ENCODE assay signal across 10 cellular contexts in genomic region chr4:82851902-82852750, GRCh38. TPM values are rescaled to one million over a fixed set of nuclear protein-coding genes. Genes with fewer than 3 reads are reported as not detected.
DNase-seq lines count a peak whose midpoint lies in the region; ATAC-seq, FAIRE-seq and TF ChIP-seq lines count a peak whose summit lies in the region.
"Had no signal": no experiment of that assay in that cellular context is flagged by ENCODE, and none has a peak within 500 bp of the region (broad histone marks: within the 10 kb centered on the region; RNA-seq: fewer than 3 reads in every experiment).

No MANE protein-coding gene starts in this region.

- H3K27ac Mint-ChIP-seq in Caco-2 (ENCODE audit: unreplicated experiment) (peak overlapping the region; percentile 57), WTC11 (peak overlapping the region; percentile 17; the same call in 1 of the 2 replicates)

- no peak for FAIRE-seq in kidney (lab: Jason Lieb, UNC)
- no peak for FAIRE-seq in GM19239 (lab: Jason Lieb, UNC)

- POLR2A ChIA-PET in Caco-2 (lab: Charles Lee) (no interaction called here), HEK293 (lab: Yijun Ruan, JAX) (no interaction called here), WTC11 (lab: Charles Lee) (interaction anchor here (0.5 to 1.0 kb wide), 2 partner anchors 10 to 183 kb away, joined by 3 read pairs; partner anchors contain the start of gene COPS4)

- ATAC-seq in WTC11, result peak; percentile 56; the same call in 1 of the 2 replicates
- no peak for ATAC-seq in HG03097 (IDR thresholded peaks at IDR 0.05; ENCODE audit: low FRiP score, unreplicated experiment)
- no peak for ATAC-seq in HG02973 (IDR thresholded peaks at IDR 0.05; ENCODE audit: unreplicated experiment)
- ATAC-seq in HG03139 (IDR thresholded peaks at IDR 0.05; ENCODE audit: unreplicated experiment), result no peak

- no peaks in the 10 kb centered on the region for H3K9me3 ChIP-seq in Caco-2
- H3K9me3 ChIP-seq in HEK293 (ENCODE audit: control insufficient read depth, insufficient read depth, low read depth, low read length), result no peaks in the 10 kb centered on the region
- H3K9me3 ChIP-seq in kidney (ENCODE audit: control insufficient read depth in 1 of 2, low read length in 2 of 2), result no peaks in the 10 kb centered on the region
- H3K9me3 ChIP-seq: neutrophil, SJCRH30 had no signal

- intact Hi-C loops in Caco-2 (cut with micrococcal nuclease; ENCODE audit: unreplicated experiment) (loop anchor here (2.0 to 5.0 kb wide), 2 partner anchors 39 to 180 kb away; partner anchors contain the start of gene SEC31A), kidney (cut with DNase I) (no loop called here)

- H3K36me3 Mint-ChIP-seq in Caco-2 (ENCODE audit: insufficient read depth, unreplicated experiment) (peaks cover 93% of the 10 kb centered on the region), WTC11 (peaks cover 68% of the 10 kb centered on the region)

- TF ChIP-seq CTCF in Caco-2 (IDR thresholded peaks at IDR 0.05; ENCODE audit: insufficient read depth in 1 of 2, low read depth in 1 of 2, low read length in 1 of 2, severe bottlenecking in 1 of 2, unreplicated experiment in 1 of 2) (peak; percentile 28 to 60), HEK293 (tag by site-specific recombination; IDR thresholded peaks at IDR 0.05) (no peak), WTC11 (IDR thresholded peaks at IDR 0.05) (no peak), kidney (IDR thresholded peaks at IDR 0.05; ENCODE audit: borderline replicate concordance, extremely low read depth, insufficient read depth) (peak; percentile 35)

- CTCF ChIA-PET in Caco-2 (lab: Charles Lee) (interaction anchor here (0.9 to 1.4 kb wide), 5 partner anchors 34 to 183 kb away, joined by 3 to 5 read pairs (median 4); partner anchors contain the start of gene COPS4), HEK293 (lab: Yijun Ruan, JAX) (interaction anchor here (0.6 to 1.5 kb wide), 10 partner anchors 30 to 453 kb away, joined by 3 to 5 read pairs (median 3); no protein-coding TSS in a partner anchor), WTC11 (lab: Charles Lee) (interaction anchor here (0.6 to 1.6 kb wide), 14 partner anchors 9 to 428 kb away, joined by 3 to 10 read pairs (median 6); partner anchors contain the start of genes COPS4, SCD5 and THAP9)

- no peaks in the 10 kb centered on the region for H3K27me3 Mint-ChIP-seq in Caco-2 (ENCODE audit: insufficient read depth, unreplicated experiment)
- no peaks in the 10 kb centered on the region for H3K27me3 Mint-ChIP-seq in WTC11 (ENCODE audit: low read depth)

- H3K4me3 Mint-ChIP-seq in Caco-2 (ENCODE audit: unreplicated experiment), result no peak overlapping the region
- no peak overlapping the region for H3K4me3 Mint-ChIP-seq in WTC11

- H3K27me3 ChIP-seq in Caco-2 (replicated peaks; ENCODE audit: control insufficient read depth, insufficient read depth, low read length), result no peaks in the 10 kb centered on the region
- H3K27me3 ChIP-seq: neutrophil, SJCRH30 had no signal

- H3K36me3 ChIP-seq in Caco-2 (ENCODE audit: control insufficient read depth, insufficient read depth, low read length) (0 out of 2 replicates have a peak, but pooled peaks cover 1% of the 10 kb centered on the region), HEK293 (ENCODE audit: control insufficient read depth in 2 of 2, insufficient read depth in 1 of 2, low read length in 2 of 2) (peaks cover 14 to 87% of the 10 kb centered on the region in 2 experiments), kidney (ENCODE audit: control insufficient read depth in 1 of 2, insufficient read depth in 2 of 2, low read length in 2 of 2) (peaks cover 44 to 58% of the 10 kb centered on the region in 2 donors)

- H3K9ac ChIP-seq in kidney (ENCODE audit: low read length in 2 of 2), result no peak overlapping the region

- DNase-seq in Caco-2, result peak in 1 of 2 experiments; percentile 47
- DNase-seq in WTC11 (ENCODE audit: low spot score), result no peak
- DNase-seq in kidney, result no peak
- no peak for DNase-seq in GM19239 (ENCODE audit: insufficient read length, low spot score)

- H3K4me1 ChIP-seq in Caco-2 (no peaks in the 10 kb centered on the region), HEK293 (ENCODE audit: control insufficient read depth, insufficient read depth, low read length) (no peaks in the 10 kb centered on the region), kidney (ENCODE audit: control insufficient read depth in 1 of 2, insufficient read depth in 1 of 2, low read depth in 1 of 2, low read length in 2 of 2) (no peaks in the 10 kb centered on the region)
- H3K4me1 ChIP-seq: SJCRH30 had no signal

- no peaks in the 10 kb centered on the region for H3K9me3 Mint-ChIP-seq in Caco-2 (ENCODE audit: unreplicated experiment)
- no peaks in the 10 kb centered on the region for H3K9me3 Mint-ChIP-seq in WTC11

- H3K4me1 Mint-ChIP-seq in Caco-2 (ENCODE audit: low read depth, unreplicated experiment) (no peaks in the 10 kb centered on the region), WTC11 (no peaks in the 10 kb centered on the region)

- BruUV-seq in Caco-2 (replicated peaks; lab: Mats Ljungman, UMichigan), result no TSS peak

- H3K4me3 ChIP-seq in Caco-2 (ENCODE audit: low read depth, low read length) (no peak overlapping the region), HEK293 (ENCODE audit: low read depth, low read length) (no peak overlapping the region), kidney (ENCODE audit: low read length in 2 of 2) (no peak overlapping the region)
- H3K4me3 ChIP-seq: SJCRH30 had no signal

- H3K27ac ChIP-seq in HEK293 (ENCODE audit: extremely low read depth, low read depth, low read length) (no peak overlapping the region), kidney (ENCODE audit: low read depth in 2 of 2, low read length in 2 of 2) (no peak overlapping the region)
- H3K27ac ChIP-seq: neutrophil, SJCRH30 had no signal

TF ChIP-seq in HEK293, 187 proteins besides CTCF, POLR2A, EP300 and RAD21:
- TF ChIP-seq ZNF664 (tag by site-specific recombination; IDR thresholded peaks at IDR 0.05) (no peak), ZNF654 (tag by site-specific recombination; IDR thresholded peaks at IDR 0.05; ENCODE audit: low read depth) (peak; percentile 50)
TF ChIP-seq in HEK293: peak in this region for 1.

TF ChIP-seq in WTC11, 78 proteins besides CTCF, POLR2A, EP300 and RAD21:
- TF ChIP-seq ZNF281 (CRISPR knock-in tag; IDR thresholded peaks at IDR 0.05) (no peak), KAT7 (CRISPR knock-in tag; IDR thresholded peaks at IDR 0.05; ENCODE audit: borderline replicate concordance) (no peak), ZMAT4 (CRISPR knock-in tag; IDR thresholded peaks at IDR 0.05) (no peak), E2F4 (CRISPR knock-in tag; IDR thresholded peaks at IDR 0.05; ENCODE audit: borderline replicate concordance, low read depth) (no peak), NFYB (CRISPR knock-in tag; conservative IDR thresholded peaks at IDR 0.05; ENCODE audit: low read depth) (no peak), IRF2 (CRISPR knock-in tag; IDR thresholded peaks at IDR 0.05; ENCODE audit: borderline replicate concordance, low read depth) (no peak), ZNF416 (CRISPR knock-in tag; IDR thresholded peaks at IDR 0.05) (no peak), ZNF396 (CRISPR knock-in tag; IDR thresholded peaks at IDR 0.05; ENCODE audit: borderline replicate concordance) (no peak), NFATC4 (CRISPR knock-in tag; IDR thresholded peaks at IDR 0.05) (no peak), ZNF671 (CRISPR knock-in tag; IDR thresholded peaks at IDR 0.05) (no peak)
TF ChIP-seq in WTC11: peak in this region for 0.

RNA-seq across cellular contexts. Expression of gene SEC31A, which starts 38.8 kb away (rescaled TPM):
- total RNA-seq in Caco-2 (2022), result 175 and 187 TPM in 2 replicates
- total RNA-seq in WTC11 (2021), result 106 to 137 TPM (median 122 TPM) in 3 replicates
- 204 TPM for total RNA-seq in kidney
- 104 TPM for polyA plus RNA-seq in kidney (ENCODE audit: insufficient read depth, low read depth, low replicate concordance)

RNA-seq across cellular contexts. Expression of gene THAP9, which starts 48.4 kb away (rescaled TPM):
- total RNA-seq in Caco-2 (2022) (6.8 and 7.9 TPM in 2 replicates), WTC11 (2021) (16.8 to 17.7 TPM (median 17.0 TPM) in 3 replicates), kidney (5.6 TPM)
- 2.6 TPM for polyA plus RNA-seq in kidney (ENCODE audit: insufficient read depth, low read depth, low replicate concordance)

RNA-seq across cellular contexts. Expression of gene SCD5, which starts 53.5 kb away (rescaled TPM):
- total RNA-seq in Caco-2 (2022) (2.7 and 3.4 TPM in 2 replicates), WTC11 (2021) (4.6 to 6.3 TPM (median 4.9 TPM) in 3 replicates), kidney (41.2 TPM)
- polyA plus RNA-seq in kidney (ENCODE audit: insufficient read depth, low read depth, low replicate concordance), result 55.7 TPM

Comparison
In these comparisons a context has a peak if more than half of its experiments do, and no peak if none do; other contexts are left out.
1. CTCF ChIP-seq: peak in Caco-2 (2 of 2) and kidney (single experiment); none in HEK293 (single experiment) and WTC11 (single experiment).